In the genomic region with DNA sequence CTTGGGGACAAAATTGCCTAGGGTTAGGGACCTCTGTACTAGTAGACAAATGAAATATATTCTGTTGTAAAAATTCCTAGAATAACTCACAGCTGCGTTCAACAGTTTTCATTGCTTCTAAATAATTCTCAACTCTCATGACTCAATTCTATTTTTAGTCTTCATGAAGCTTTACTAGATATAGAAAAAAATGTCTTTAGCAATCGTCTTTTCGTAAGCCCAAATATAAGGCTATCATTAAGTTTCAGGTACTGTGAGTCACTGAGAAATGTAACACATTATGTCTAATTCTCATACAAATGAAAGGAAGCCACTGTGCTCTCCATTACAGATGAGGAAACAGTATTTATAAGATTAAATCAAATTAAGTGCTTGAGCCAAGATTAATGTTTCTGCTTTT, we compare ENCODE assay signal across 28 cellular contexts. TPM values are rescaled to one million over a fixed set of nuclear protein-coding genes. Genes with fewer than 3 reads are reported as not detected.
DNase-seq lines count a peak whose midpoint lies in the region; ATAC-seq and TF ChIP-seq lines count a peak whose summit lies in the region.
"Had no signal": no experiment of that assay in that cellular context is flagged by ENCODE, and none has a peak within 500 bp of the region (broad histone marks: within the 10 kb centered on the region; RNA-seq: fewer than 3 reads in every experiment).

No MANE protein-coding gene starts in this region.

- no peaks in the 10 kb centered on the region for H3K36me3 Mint-ChIP-seq in activated T-cell treated with anti-CD3 and anti-CD28 coated beads, Interleukin-2, amount 50 U/mL, for 72 hours (ENCODE audit: insufficient read depth in 2 of 2)
- H3K36me3 Mint-ChIP-seq: immature natural killer cell, type B pancreatic cell had no signal

- TF ChIP-seq POLR2A in transverse colon (IDR thresholded peaks at IDR 0.05): no peak

- TF ChIP-seq EP300 in transverse colon (IDR thresholded peaks at IDR 0.05; ENCODE audit: low read depth): no peak

- no peaks in the 10 kb centered on the region for H3K27me3 Mint-ChIP-seq in activated T-cell treated with anti-CD3 and anti-CD28 coated beads, Interleukin-2, amount 50 U/mL, for 72 hours (ENCODE audit: low read depth)
- H3K27me3 Mint-ChIP-seq: type B pancreatic cell had no signal

- POLR2A ChIA-PET in RWPE1 (lab: Yijun Ruan, JAX; ENCODE audit: low non-redundant PET): no interaction called here

- H3K27ac ChIP-seq in RWPE1 (no peak overlapping the region), transverse colon (peak overlapping the region in 3 of 4 donors; percentile 2 to 27 (median 4))
- H3K27ac ChIP-seq: C4-2B, heart right ventricle, right lobe of liver had no signal

- peaks cover 0 to 13% (median 0%) of the 10 kb centered on the region in 4 donors for H3K4me1 ChIP-seq in transverse colon
- H3K4me1 ChIP-seq: heart right ventricle, right lobe of liver had no signal

- no peak overlapping the region for H3K4me3 Mint-ChIP-seq in activated T-cell treated with anti-CD3 and anti-CD28 coated beads, Interleukin-2, amount 50 U/mL, for 72 hours
- H3K4me3 Mint-ChIP-seq: activated CD4-positive, alpha-beta T cell treated with anti-CD3 and anti-CD28 coated beads, Interleukin-2, amount 10 ng/mL, durations not matched to agents 7 days and 5 days; immature natural killer cell; stimulated activated naive CD8-positive, alpha-beta T cell treated with anti-CD3 and anti-CD28 coated beads, Interleukin-15, Interleukin-2, amounts not matched to agents 100 ng/mL and 50 ng/mL, for 24 hours; type B pancreatic cell had no signal

- TF ChIP-seq CTCF in RWPE1 (conservative IDR thresholded peaks at IDR 0.05; ENCODE audit: low read depth): no peak
- no peak for TF ChIP-seq CTCF in fibroblast of pulmonary artery (IDR thresholded peaks at IDR 0.05; ENCODE audit: low read length, missing control alignments)
- TF ChIP-seq CTCF in transverse colon (IDR thresholded peaks at IDR 0.05): no peak

- no peaks in the 10 kb centered on the region for H3K9me3 ChIP-seq in transverse colon
- H3K9me3 ChIP-seq: heart right ventricle, right lobe of liver had no signal

- CTCF ChIA-PET in RWPE1 (lab: Yijun Ruan, JAX): no interaction called here

- H3K27me3 ChIP-seq in transverse colon: no peaks in the 10 kb centered on the region
- H3K27me3 ChIP-seq: heart right ventricle, right lobe of liver had no signal

- H3K27ac Mint-ChIP-seq in activated T-cell treated with anti-CD3 and anti-CD28 coated beads, Interleukin-2, amount 50 U/mL, for 72 hours: no peak overlapping the region
- H3K27ac Mint-ChIP-seq: activated CD4-positive, alpha-beta T cell treated with anti-CD3 and anti-CD28 coated beads, Interleukin-2, amount 10 ng/mL, durations not matched to agents 7 days and 5 days; immature natural killer cell; stimulated activated naive CD8-positive, alpha-beta T cell treated with anti-CD3 and anti-CD28 coated beads, Interleukin-15, Interleukin-2, amounts not matched to agents 100 ng/mL and 50 ng/mL, for 24 hours; type B pancreatic cell had no signal

- intact Hi-C loops in transverse colon (cut with DNase I; ENCODE audit: low total_unique reads): no loop called here

- no peaks in the 10 kb centered on the region for H3K4me1 Mint-ChIP-seq in activated T-cell treated with anti-CD3 and anti-CD28 coated beads, Interleukin-2, amount 50 U/mL, for 72 hours (ENCODE audit: low read depth)
- H3K4me1 Mint-ChIP-seq: activated CD4-positive, alpha-beta T cell treated with anti-CD3 and anti-CD28 coated beads, Interleukin-2, amount 10 ng/mL, durations not matched to agents 7 days and 5 days; immature natural killer cell had no signal

- in situ Hi-C loops in transverse colon (cut with MboI; ENCODE audit: low pct_ligation_motif_present in 1 of 4, low pct_unique_long_range_greater_than_20kb in 1 of 4, low sequenced_read_pairs in 3 of 4): no loop called here

- H3K9me3 Mint-ChIP-seq in activated T-cell treated with anti-CD3 and anti-CD28 coated beads, Interleukin-2, amount 50 U/mL, for 72 hours: no peaks in the 10 kb centered on the region
- H3K9me3 Mint-ChIP-seq: activated CD4-positive, alpha-beta T cell treated with anti-CD3 and anti-CD28 coated beads, Interleukin-2, amount 10 ng/mL, durations not matched to agents 7 days and 5 days; immature natural killer cell; stimulated activated naive CD8-positive, alpha-beta T cell treated with anti-CD3 and anti-CD28 coated beads, Interleukin-15, Interleukin-2, amounts not matched to agents 100 ng/mL and 50 ng/mL, for 24 hours; type B pancreatic cell had no signal

- WGBS in transverse colon (ENCODE audit: low coverage in 1 of 2), 2 donors: 46 to 66% methylated on average over 3 of the region's 3 CpGs

- no peaks in the 10 kb centered on the region for H3K36me3 ChIP-seq in transverse colon
- H3K36me3 ChIP-seq: heart right ventricle, right lobe of liver had no signal

- DNase-seq in GM03348 (ENCODE audit: low spot score) (peak; percentile 46), RWPE1 (ENCODE audit: low spot score) (peak; percentile 48), fibroblast of pulmonary artery (ENCODE audit: low read depth) (peak; percentile 2), transverse colon (no peak), NAMALWA (ENCODE audit: low spot score) (no peak), kidney tubule cell (ENCODE audit: low spot score) (no peak)
- no peak for DNase-seq in activated T-cell treated with anti-CD3 and anti-CD28 coated beads, Interleukin-2, amount 50 U/mL, for 72 hours
- DNase-seq: activated CD4-positive, alpha-beta T cell treated with anti-CD3 and anti-CD28 coated beads, Interleukin-2, amount 10 ng/mL, durations not matched to agents 7 days and 5 days; activated CD8-positive, alpha-beta memory T cell treated with anti-CD3 and anti-CD28 coated beads, Interleukin-2, amount 50 U/mL, for 4 hours; activated gamma-delta T cell; amygdala; central memory CD4-positive, alpha-beta T cell; DMS 273 treated with DMSO at 0.1 percent for 48 hours; effector memory CD4-positive, alpha-beta T cell; heart right ventricle; immature natural killer cell; KBM-7; NCI-H1048; NCI-H2029 treated with DMSO at 0.1 percent for 48 hours; NCI-H524 treated with DMSO at 0.1 percent for 48 hours; right lobe of liver; T-helper 1 cell had no signal

- ATAC-seq in activated T-cell treated with anti-CD3 and anti-CD28 coated beads, Interleukin-2, amount 50 U/mL, for 72 hours (replicated peaks in 1 of 2): no peak
- ATAC-seq: heart right ventricle, right lobe of liver, Right ventricle myocardium inferior had no signal

- no peak overlapping the region for H3K4me3 ChIP-seq in fibroblast of pulmonary artery (replicated peaks; ENCODE audit: low read depth, low read length)
- no peak overlapping the region for H3K4me3 ChIP-seq in transverse colon
- H3K4me3 ChIP-seq: heart right ventricle, right lobe of liver had no signal

RNA-seq across cellular contexts. Expression of a gene that starts 6.4 kb away (rescaled TPM):
- 1 to 10 TPM in 1 of 4 donors, under 1 TPM in 1, not detected in 2; 0.55 to 4.9 TPM for total RNA-seq in transverse colon
- not detected for total RNA-seq in activated T-cell treated with anti-CD3 and anti-CD28 coated beads, Interleukin-2, amount 50 U/mL, for 72 hours
- total RNA-seq: activated CD4-positive, alpha-beta T cell treated with anti-CD3 and anti-CD28 coated beads, Interleukin-2, amount 10 ng/mL, durations not matched to agents 7 days and 5 days; liver; Right ventricle myocardium inferior had no signal

RNA-seq across cellular contexts. Expression of a gene that starts 24.9 kb away (rescaled TPM):
- total RNA-seq in transverse colon: 1 to 10 TPM in 2 of 4 donors, under 1 TPM in 2; 0.48 to 4.8 (median 1.1) TPM
- not detected for total RNA-seq in activated T-cell treated with anti-CD3 and anti-CD28 coated beads, Interleukin-2, amount 50 U/mL, for 72 hours
- total RNA-seq: activated CD4-positive, alpha-beta T cell treated with anti-CD3 and anti-CD28 coated beads, Interleukin-2, amount 10 ng/mL, durations not matched to agents 7 days and 5 days; heart right ventricle; liver; omental fat pad; right lobe of liver; Right ventricle myocardium inferior had no signal

Comparison
In these comparisons a context has a peak if more than half of its experiments do, and no peak if none do; other contexts are left out.
1. DNase-seq: peak in GM03348 (single experiment), RWPE1 (single experiment) and fibroblast of pulmonary artery (single experiment); none in transverse colon (single experiment), activated T-cell treated with anti-CD3 and anti-CD28 coated beads, Interleukin-2, amount 50 U/mL, for 72 hours (0 of 2), NAMALWA (single experiment) and kidney tubule cell (single experiment).